ENCODE assay signal across 8 cellular contexts in genomic region chr22:37632174-37633081, GRCh38. TPM values are rescaled to one million over a fixed set of nuclear protein-coding genes. Genes with fewer than 3 reads are reported as not detected.
A peak's percentile ranks its signal among the peaks of the same experiment; 100 is the strongest.
DNase-seq lines count a peak whose midpoint lies in the region; ATAC-seq and TF ChIP-seq lines count a peak whose summit lies in the region.

No MANE protein-coding gene starts in this region.

- 93% methylated on average over 13 of the region's 14 CpGs for WGBS in smooth muscle cell (ENCODE audit: low lambda C conversion rate)

- ATAC-seq in GM18909 (IDR thresholded peaks at IDR 0.05; ENCODE audit: poor library complexity, unreplicated experiment) (peak; percentile 18), HG03565 (IDR thresholded peaks at IDR 0.05; ENCODE audit: unreplicated experiment) (peak; percentile 7), HG02970 (IDR thresholded peaks at IDR 0.05; ENCODE audit: low FRiP score, unreplicated experiment) (no peak), foreskin keratinocyte (no peak)

- H3K36me3 ChIP-seq in smooth muscle cell (ENCODE audit: low read depth) = no peaks in the 10 kb centered on the region

- H3K4me3 ChIP-seq in dorsolateral prefrontal cortex = peak overlapping the region in 1 of 59 donors; percentile 31
- no peak overlapping the region for H3K4me3 ChIP-seq in smooth muscle cell

- no peak overlapping the region for H2AFZ ChIP-seq in smooth muscle cell (ENCODE audit: low read depth)

- DNase-seq in dorsolateral prefrontal cortex (peak in 1 of 10 donors; percentile 72), smooth muscle cell (lab: John Stamatoyannopoulos, UW; ENCODE audit: unreplicated experiment) (no peak), NCI-H748 (lab: John Stamatoyannopoulos, UW; ENCODE audit: unreplicated experiment) (no peak), 8988T (no peak), foreskin keratinocyte (no peak)

- H3K9me3 ChIP-seq in smooth muscle cell (replicated peaks; ENCODE audit: low read depth) = no peaks in the 10 kb centered on the region

- H3K27ac ChIP-seq in dorsolateral prefrontal cortex = peak overlapping the region in 56 of 59 donors; percentile 54 to 95 (median 85)
- peak overlapping the region; percentile 83 for H3K27ac ChIP-seq in smooth muscle cell (ENCODE audit: low read depth)
- H3K27ac ChIP-seq in foreskin keratinocyte = no peak overlapping the region

- intact Hi-C loops in dorsolateral prefrontal cortex (cut with DNase I) = no loop called here

- H3F3A ChIP-seq in smooth muscle cell (ENCODE audit: low read depth) = peaks cover 5% of the 10 kb centered on the region

- peak overlapping the region; percentile 77 for H3K4me2 ChIP-seq in smooth muscle cell

- H3K4me1 ChIP-seq in smooth muscle cell (ENCODE audit: low read depth) (peaks cover 18% of the 10 kb centered on the region), foreskin keratinocyte (no peaks in the 10 kb centered on the region)

- no peaks in the 10 kb centered on the region for H3K27me3 ChIP-seq in dorsolateral prefrontal cortex
- no peaks in the 10 kb centered on the region for H3K27me3 ChIP-seq in smooth muscle cell (ENCODE audit: low read depth)
- no peaks in the 10 kb centered on the region for H3K27me3 ChIP-seq in foreskin keratinocyte

- H3K9ac ChIP-seq in smooth muscle cell (ENCODE audit: low read depth) = peak overlapping the region; percentile 49

- no peaks in the 10 kb centered on the region for H4K20me1 ChIP-seq in smooth muscle cell (ENCODE audit: low read depth)

- no peaks in the 10 kb centered on the region for H3K79me2 ChIP-seq in smooth muscle cell (ENCODE audit: low read depth)

- TF ChIP-seq CTCF in dorsolateral prefrontal cortex (IDR thresholded peaks at IDR 0.05 in 54 of 56, conservative IDR thresholded peaks at IDR 0.05 in 2 of 56; ENCODE audit: low read depth in 1 of 56, partially characterized antibody in 56 of 56) (no peak), smooth muscle cell (IDR thresholded peaks at IDR 0.05; ENCODE audit: borderline replicate concordance, insufficient read depth, poor library complexity, severe bottlenecking) (no peak), foreskin keratinocyte (conservative IDR thresholded peaks at IDR 0.05) (no peak)

RNA-seq across cellular contexts. Expression of gene SH3BP1, which starts 7.0 kb away (rescaled TPM):
- total RNA-seq in dorsolateral prefrontal cortex = 10 to 100 TPM in 80 of 120 experiments, 1 to 10 TPM in 40; 5.9 to 31.1 (median 11.7) TPM
- total RNA-seq in smooth muscle cell = 20.4 and 26.6 TPM in 2 replicates
- polyA plus RNA-seq in smooth muscle cell = 16.6 and 33.7 TPM in 2 replicates
- total RNA-seq in foreskin keratinocyte = 48.6 and 51.5 TPM in 2 replicates
- 61.9 and 71.5 TPM in 2 replicates for polyA plus RNA-seq in foreskin keratinocyte

RNA-seq across cellular contexts. Expression of gene GGA1, which starts 23.8 kb away (rescaled TPM):
- total RNA-seq in dorsolateral prefrontal cortex = 10 to 100 TPM; 45.6 to 94.6 (median 65.5) TPM
- total RNA-seq in smooth muscle cell = 15.6 and 27.3 TPM in 2 replicates
- polyA plus RNA-seq in smooth muscle cell = 44.0 and 59.6 TPM in 2 replicates
- total RNA-seq in foreskin keratinocyte = 32.9 and 37.6 TPM in 2 replicates
- polyA plus RNA-seq in foreskin keratinocyte = 27.7 and 28.9 TPM in 2 replicates

RNA-seq across cellular contexts. Expression of gene PDXP, which starts 26.1 kb away (rescaled TPM):
- total RNA-seq in dorsolateral prefrontal cortex (100 to 1,000 TPM in 119 of 120 experiments, 10 to 100 TPM in 1; 62.4 to 280 (median 189) TPM), smooth muscle cell (9.7 and 16.5 TPM in 2 replicates), foreskin keratinocyte (9.7 and 10.2 TPM in 2 replicates)
- polyA plus RNA-seq in smooth muscle cell (20.0 and 20.7 TPM in 2 replicates), foreskin keratinocyte (12.5 and 13.3 TPM in 2 replicates)

RNA-seq across cellular contexts. Expression of gene LGALS1, which starts 43.0 kb away (rescaled TPM):
- total RNA-seq in dorsolateral prefrontal cortex (100 to 1,000 TPM; 153 to 409 (median 258) TPM), smooth muscle cell (3,694 and 5,079 TPM in 2 replicates), foreskin keratinocyte (2,399 and 2,773 TPM in 2 replicates)
- polyA plus RNA-seq in smooth muscle cell (4,318 and 5,332 TPM in 2 replicates), foreskin keratinocyte (3,861 and 5,401 TPM in 2 replicates)

RNA-seq across cellular contexts. Expression of gene LGALS2, which starts 52.5 kb away (rescaled TPM):
- 1 to 10 TPM in 3 of 120 experiments, not detected in 117; 1.4 to 2.5 (median 1.5) TPM for total RNA-seq in dorsolateral prefrontal cortex
- not detected in 2 replicates for total RNA-seq in smooth muscle cell
- 0.48 and 1.1 TPM in 2 replicates for polyA plus RNA-seq in smooth muscle cell
- not detected in 2 replicates for total RNA-seq in foreskin keratinocyte
- polyA plus RNA-seq in foreskin keratinocyte = not detected in 2 replicates

Comparison
In these comparisons a context has a peak if more than half of its experiments do, and no peak if none do; other contexts are left out.
1. ATAC-seq: peak in GM18909 (single experiment) and HG03565 (single experiment); none in HG02970 (single experiment) and foreskin keratinocyte (single experiment).